10 cellular contexts compared by ENCODE assay signal in the genomic region with DNA sequence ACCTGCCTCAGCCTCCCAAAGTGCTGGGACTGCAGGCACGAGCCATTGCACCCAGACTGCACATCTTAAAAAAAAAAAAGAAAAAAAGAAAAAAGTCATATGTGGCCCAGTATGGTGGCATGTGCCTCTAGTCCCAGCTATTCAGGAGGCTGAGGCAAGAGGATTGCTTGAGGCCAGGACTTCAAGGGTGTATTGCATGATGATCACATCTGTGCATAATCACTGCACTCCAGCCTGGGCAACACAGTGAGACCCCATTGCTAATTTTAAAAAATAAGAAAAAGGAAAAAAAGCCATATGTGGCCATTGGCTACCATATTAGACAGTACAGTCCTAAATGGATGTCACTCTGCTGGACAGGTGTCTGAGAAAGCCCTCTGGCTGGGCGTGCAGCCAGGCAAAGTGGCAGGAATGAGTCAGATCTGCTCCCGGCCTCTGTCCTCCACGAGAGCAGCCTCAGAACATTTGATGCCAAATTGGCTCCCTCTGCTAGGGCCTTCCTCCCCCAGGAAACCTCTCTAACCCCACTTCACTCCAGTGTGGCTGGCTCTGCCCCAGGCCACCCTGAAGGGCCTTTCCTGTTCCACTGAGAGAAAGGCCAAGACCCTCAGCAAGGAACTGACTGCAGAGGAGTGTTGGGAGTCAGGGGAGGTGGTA. TPM values are rescaled to one million over a fixed set of nuclear protein-coding genes. Genes with fewer than 3 reads are reported as not detected.
A peak's percentile ranks its signal among the peaks of the same experiment; 100 is the strongest.
DNase-seq lines count a peak whose midpoint lies in the region; ATAC-seq, FAIRE-seq and TF ChIP-seq lines count a peak whose summit lies in the region.
"Had no signal": no experiment of that assay in that cellular context is flagged by ENCODE, and none has a peak within 500 bp of the region (broad histone marks: within the 10 kb centered on the region; RNA-seq: fewer than 3 reads in every experiment).

No MANE protein-coding gene starts in this region.

- H3K79me2 ChIP-seq in hepatocyte, result no peaks in the 10 kb centered on the region

- no peaks in the 10 kb centered on the region for H4K20me1 ChIP-seq in hepatocyte (ENCODE audit: insufficient read depth, poor library complexity, severe bottlenecking)

- H3K27ac ChIP-seq in small intestine (ENCODE audit: low read depth in 1 of 2, low read length in 1 of 2) (no peak overlapping the region), hepatocyte (no peak overlapping the region)

- ATAC-seq in GM19463 (IDR thresholded peaks at IDR 0.05; ENCODE audit: unreplicated experiment), result peak; percentile 82

- 39 to 45% (median 41%) methylated on average over 4 of the region's 4 CpGs for WGBS in small intestine, 3 donors
- WGBS in hepatocyte (ENCODE audit: low lambda C conversion rate, missing lambda C conversion rate), result 67% methylated on average over 4 of the region's 4 CpGs

- peak; percentile 16 for DNase-seq in NCI-H446 treated with DMSO at 0.1 percent for 48 hours (lab: John Stamatoyannopoulos, UW)
- peak; percentile 59 for DNase-seq in fibroblast of mammary gland (ENCODE audit: low read depth)
- peak; percentile 41 for DNase-seq in small intestine
- no peak for DNase-seq in activated CD8-positive, alpha-beta memory T cell treated with anti-CD3 and anti-CD28 coated beads, Interleukin-2, amount 50 U/mL, for 48 hours
- DNase-seq in kidney glomerular epithelial cell (lab: John Stamatoyannopoulos, UW), result no peak
- no peak for DNase-seq in hepatocyte (ENCODE audit: low spot score)
- no peak for DNase-seq in activated T-cell treated with anti-CD3 and anti-CD28 coated beads, Interleukin-2, amount 50 U/mL, for 24 hours
- DNase-seq: OCI-M1 had no signal

- H3K36me3 ChIP-seq in small intestine (ENCODE audit: control insufficient read depth in 2 of 2, insufficient read depth in 2 of 2, low read length in 2 of 2), result no peaks in the 10 kb centered on the region
- no peaks in the 10 kb centered on the region for H3K36me3 ChIP-seq in hepatocyte (replicated peaks; ENCODE audit: insufficient read depth, low read depth)

- no peaks in the 10 kb centered on the region for H3K36me3 Mint-ChIP-seq in activated T-cell treated with anti-CD3 and anti-CD28 coated beads, Interleukin-2, amount 50 U/mL, for 24 hours (ENCODE audit: low read depth)

- TF ChIP-seq CTCF in fibroblast of mammary gland (conservative IDR thresholded peaks at IDR 0.05; ENCODE audit: control insufficient read depth, insufficient read depth, low read depth, low read length), result no peak
- TF ChIP-seq CTCF in hepatocyte (IDR thresholded peaks at IDR 0.05; ENCODE audit: poor library complexity), result no peak

- FAIRE-seq in small intestine (lab: Jason Lieb, UNC), result no peak
- FAIRE-seq: endometrium had no signal

- H3K4me1 Mint-ChIP-seq in activated T-cell treated with anti-CD3 and anti-CD28 coated beads, Interleukin-2, amount 50 U/mL, for 24 hours (ENCODE audit: low read depth), result no peaks in the 10 kb centered on the region

- H3K9me2 ChIP-seq in hepatocyte (replicated peaks; ENCODE audit: insufficient read depth), result no peaks in the 10 kb centered on the region

- no peaks in the 10 kb centered on the region for H3K9me3 Mint-ChIP-seq in activated T-cell treated with anti-CD3 and anti-CD28 coated beads, Interleukin-2, amount 50 U/mL, for 24 hours

- no peaks in the 10 kb centered on the region for H3K27me3 ChIP-seq in small intestine (ENCODE audit: control insufficient read depth in 2 of 2, insufficient read depth in 2 of 2, low read length in 2 of 2)
- no peaks in the 10 kb centered on the region for H3K27me3 ChIP-seq in hepatocyte

- H3K4me3 ChIP-seq in fibroblast of mammary gland (ENCODE audit: control insufficient read depth, low read depth, low read length) (no peak overlapping the region), small intestine (ENCODE audit: low read depth in 1 of 2, low read length in 2 of 2) (no peak overlapping the region), hepatocyte (no peak overlapping the region)

- H3K4me2 ChIP-seq in hepatocyte, result no peak overlapping the region

- no peaks in the 10 kb centered on the region for H3K9me3 ChIP-seq in small intestine (ENCODE audit: control insufficient read depth, low read depth)
- no peaks in the 10 kb centered on the region for H3K9me3 ChIP-seq in hepatocyte (ENCODE audit: low read depth)

- H3K4me1 ChIP-seq in small intestine (ENCODE audit: control insufficient read depth in 2 of 2, insufficient read depth in 1 of 2, low read depth in 1 of 2, low read length in 1 of 2) (no peaks in the 10 kb centered on the region), hepatocyte (ENCODE audit: insufficient read depth) (no peaks in the 10 kb centered on the region)

- H2AFZ ChIP-seq in hepatocyte, result no peak overlapping the region

- no peaks in the 10 kb centered on the region for H3K27me3 Mint-ChIP-seq in activated T-cell treated with anti-CD3 and anti-CD28 coated beads, Interleukin-2, amount 50 U/mL, for 24 hours

- H3K4me3 Mint-ChIP-seq in activated T-cell treated with anti-CD3 and anti-CD28 coated beads, Interleukin-2, amount 50 U/mL, for 24 hours, result no peak overlapping the region

- H3K27ac Mint-ChIP-seq in activated T-cell treated with anti-CD3 and anti-CD28 coated beads, Interleukin-2, amount 50 U/mL, for 24 hours, result no peak overlapping the region

RNA-seq across cellular contexts. Expression of a gene that starts 14.7 kb away (rescaled TPM):
- polyA plus RNA-seq in small intestine (10 to 100 TPM in 2 of 3 donors, 1 to 10 TPM in 1; 6.4 to 89.7 (median 49.4) TPM), hepatocyte (0.25 and 3.3 TPM in 2 replicates)
- 2.5 and 3.3 TPM in 2 replicates for total RNA-seq in hepatocyte

RNA-seq across cellular contexts. Expression of a gene that starts 21.4 kb away (rescaled TPM):
- polyA plus RNA-seq in small intestine (1 to 10 TPM; 1.6 to 6.0 (median 2.7) TPM), hepatocyte (3.5 and 5.2 TPM in 2 replicates)
- total RNA-seq in hepatocyte, result 9.7 and 17.7 TPM in 2 replicates

RNA-seq across cellular contexts. Expression of a gene that starts 28.1 kb away (rescaled TPM):
- polyA plus RNA-seq in small intestine (10 to 100 TPM; 39.4 to 49.9 (median 44.3) TPM), hepatocyte (58.7 and 60.3 TPM in 2 replicates)
- 68.5 and 72.6 TPM in 2 replicates for total RNA-seq in hepatocyte

RNA-seq across cellular contexts. Expression of a gene that starts 57.5 kb away (rescaled TPM):
- polyA plus RNA-seq in small intestine (not detected), hepatocyte (not detected in 2 replicates)
- 0.07 TPM in 1 of 2 replicates, not detected in the other for total RNA-seq in hepatocyte

RNA-seq across cellular contexts. Expression of a gene that starts 59.8 kb away (rescaled TPM):
- polyA plus RNA-seq in small intestine (1 to 10 TPM in 2 of 3 donors, under 1 TPM in 1; 0.91 to 5.4 (median 3.5) TPM), hepatocyte (2.2 and 4.4 TPM in 2 replicates)
- total RNA-seq in hepatocyte, result 2.9 and 3.2 TPM in 2 replicates

Comparison
In these comparisons a context has a peak if more than half of its experiments do, and no peak if none do; other contexts are left out.
1. DNase-seq: peak in NCI-H446 treated with DMSO at 0.1 percent for 48 hours (single experiment), fibroblast of mammary gland (single experiment) and small intestine (single experiment); none in activated CD8-positive, alpha-beta memory T cell treated with anti-CD3 and anti-CD28 coated beads, Interleukin-2, amount 50 U/mL, for 48 hours (single experiment), kidney glomerular epithelial cell (single experiment), hepatocyte (single experiment) and activated T-cell treated with anti-CD3 and anti-CD28 coated beads, Interleukin-2, amount 50 U/mL, for 24 hours (single experiment).